Comparison of ENCODE assay signal across 2 cellular contexts in the genomic region with DNA sequence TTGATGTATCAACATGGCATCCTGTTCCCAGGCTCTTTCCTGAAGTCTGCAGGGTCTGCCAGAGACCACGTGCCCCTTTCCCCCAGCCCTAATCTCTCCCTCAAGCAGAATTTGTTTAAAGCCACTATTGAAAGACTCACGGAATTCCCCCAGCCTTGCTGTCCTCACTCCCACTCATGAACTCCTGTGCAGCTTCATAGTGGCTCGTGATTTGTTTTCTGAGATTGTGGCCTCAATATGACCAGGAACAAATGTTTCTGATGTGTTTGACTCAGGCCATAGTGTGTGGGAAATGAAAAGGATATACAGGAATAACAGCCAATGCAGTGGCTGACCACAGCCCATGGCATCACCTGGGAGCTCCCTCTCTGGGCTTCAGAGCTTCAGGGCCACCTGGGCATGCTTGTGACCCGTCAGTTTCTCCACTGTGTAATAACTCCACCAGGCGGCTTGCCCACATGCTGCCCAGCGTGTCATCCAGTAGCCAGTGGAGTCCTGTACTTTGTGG.
A peak's percentile ranks its signal among the peaks of the same experiment; 100 is the strongest.
TF ChIP-seq lines count a peak whose summit lies in the region.

No MANE protein-coding gene starts in this region.

TF ChIP-seq in GM12891, 5 proteins besides CTCF, POLR2A, EP300 and RAD21 (continued from another document):
- peak; percentile 71; the same call in 1 of the 2 replicates for TF ChIP-seq POU2F2 (IDR thresholded peaks at IDR 0.05; ENCODE audit: low read depth, low read length)

TF ChIP-seq in H1, 55 proteins besides CTCF, POLR2A, EP300 and RAD21 (continued from another document):
- TF ChIP-seq NRF1 (IDR thresholded peaks at IDR 0.05; ENCODE audit: low read depth, low read length), result no peak
- TF ChIP-seq BRCA1 (IDR thresholded peaks at IDR 0.05; ENCODE audit: low read depth, low read length), result no peak
- TF ChIP-seq SP2 (IDR thresholded peaks at IDR 0.05; ENCODE audit: low read length), result no peak
- TF ChIP-seq FOSL1 (IDR thresholded peaks at IDR 0.05; ENCODE audit: insufficient read depth, low read depth, low read length), result no peak
- TF ChIP-seq, protein P1, sequence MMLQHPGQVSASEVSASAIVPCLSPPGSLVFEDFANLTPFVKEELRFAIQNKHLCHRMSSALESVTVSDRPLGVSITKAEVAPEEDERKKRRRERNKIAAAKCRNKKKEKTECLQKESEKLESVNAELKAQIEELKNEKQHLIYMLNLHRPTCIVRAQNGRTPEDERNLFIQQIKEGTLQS (IDR thresholded peaks at IDR 0.05; ENCODE audit: insufficient read depth, low read depth, low read length), result no peak
- TF ChIP-seq POLR2AphosphoS5 (IDR thresholded peaks at IDR 0.05; ENCODE audit: low read depth, low read length), result no peak
